1 cellular context compared by ENCODE assay signal in genomic region chr1:54080598-54081049, GRCh38.
TF ChIP-seq lines count a peak whose summit lies in the region.

No MANE protein-coding gene starts in this region.

TF ChIP-seq in HepG2, 621 proteins besides CTCF, POLR2A, EP300 and RAD21 (continued from another document and continues in another):
- TF ChIP-seq ARID5B (CRISPR knock-in tag; IDR thresholded peaks at IDR 0.05): peak; percentile 90
- TF ChIP-seq NR2C2 (CRISPR knock-in tag; IDR thresholded peaks at IDR 0.05; ENCODE audit: borderline replicate concordance): peak; percentile 76; the same call in 1 of the 2 replicates
- TF ChIP-seq ZNF772 (CRISPR knock-in tag; IDR thresholded peaks at IDR 0.05): no peak
- 0 out of 2 replicates have a peak, but pooled peaks have one; percentile 27 for TF ChIP-seq ZNF136 (CRISPR knock-in tag; IDR thresholded peaks at IDR 0.05; ENCODE audit: low read depth)
- no peak for TF ChIP-seq ZMYM2 (CRISPR knock-in tag; IDR thresholded peaks at IDR 0.05)
- TF ChIP-seq ZNF337 (CRISPR knock-in tag; IDR thresholded peaks at IDR 0.05; ENCODE audit: borderline replicate concordance, low read depth): no peak
- TF ChIP-seq HNRNPUL1 (IDR thresholded peaks at IDR 0.05; ENCODE audit: low read depth, low read length): no peak
- TF ChIP-seq ONECUT2 (CRISPR knock-in tag; IDR thresholded peaks at IDR 0.05): no peak
- TF ChIP-seq ATF1 (CRISPR knock-in tag; IDR thresholded peaks at IDR 0.05): no peak
- no peak for TF ChIP-seq ZBTB49 (CRISPR knock-in tag; IDR thresholded peaks at IDR 0.05; ENCODE audit: borderline replicate concordance)
- TF ChIP-seq ZNF674 (CRISPR knock-in tag; IDR thresholded peaks at IDR 0.05; ENCODE audit: low read depth): no peak
- TF ChIP-seq ZNF883 (CRISPR knock-in tag; IDR thresholded peaks at IDR 0.05; ENCODE audit: not compliant biosample characterization): no peak
- TF ChIP-seq EEA1 (CRISPR knock-in tag; IDR thresholded peaks at IDR 0.05; ENCODE audit: borderline replicate concordance): no peak
- TF ChIP-seq IRF2 (CRISPR knock-in tag; IDR thresholded peaks at IDR 0.05): peak; percentile 16; the same call in 1 of the 2 replicates
- no peak; the same call in 1 of the 2 replicates for TF ChIP-seq ARID4A (CRISPR knock-in tag; IDR thresholded peaks at IDR 0.05; ENCODE audit: borderline replicate concordance)
- no peak for TF ChIP-seq ZNF260 (CRISPR knock-in tag; IDR thresholded peaks at IDR 0.05; ENCODE audit: borderline replicate concordance, low read depth)
- TF ChIP-seq MNT (IDR thresholded peaks at IDR 0.05): no peak
- no peak for TF ChIP-seq CBX1 (IDR thresholded peaks at IDR 0.05; ENCODE audit: low read depth)
- no peak for TF ChIP-seq MTF1 (CRISPR knock-in tag; IDR thresholded peaks at IDR 0.05)
- no peak for TF ChIP-seq ZSCAN21 (CRISPR knock-in tag; IDR thresholded peaks at IDR 0.05; ENCODE audit: borderline replicate concordance)
- no peak for TF ChIP-seq ZNF274 (CRISPR knock-in tag; IDR thresholded peaks at IDR 0.05)
- no peak for TF ChIP-seq ZUFSP (CRISPR knock-in tag; IDR thresholded peaks at IDR 0.05; ENCODE audit: borderline replicate concordance)
- no peak for TF ChIP-seq PHF5A (CRISPR knock-in tag; IDR thresholded peaks at IDR 0.05; ENCODE audit: low read depth, unreplicated experiment)
- TF ChIP-seq ZNF816 (CRISPR knock-in tag; IDR thresholded peaks at IDR 0.05; ENCODE audit: borderline replicate concordance): no peak
- peak; percentile 69 for TF ChIP-seq HNF4A (CRISPR knock-in tag; IDR thresholded peaks at IDR 0.05)
- no peak for TF ChIP-seq GLI4 (CRISPR knock-in tag; IDR thresholded peaks at IDR 0.05; ENCODE audit: borderline replicate concordance)
- no peak for TF ChIP-seq ZSCAN20 (CRISPR knock-in tag; IDR thresholded peaks at IDR 0.05; ENCODE audit: borderline replicate concordance)
- no peak for TF ChIP-seq ZNF20 (CRISPR knock-in tag; IDR thresholded peaks at IDR 0.05)
- TF ChIP-seq ZNF660 (CRISPR knock-in tag; IDR thresholded peaks at IDR 0.05; ENCODE audit: borderline replicate concordance, low read depth): no peak
- no peak for TF ChIP-seq HMGXB3 (CRISPR knock-in tag; IDR thresholded peaks at IDR 0.05; ENCODE audit: borderline replicate concordance)
- TF ChIP-seq PHB2 (IDR thresholded peaks at IDR 0.05; ENCODE audit: partially characterized antibody): no peak
- no peak for TF ChIP-seq ZNF782 (CRISPR knock-in tag; IDR thresholded peaks at IDR 0.05; ENCODE audit: borderline replicate concordance)
- TF ChIP-seq HCFC1 (IDR thresholded peaks at IDR 0.05; ENCODE audit: low read depth, low read length): no peak
- TF ChIP-seq HMGA1 (CRISPR knock-in tag; conservative IDR thresholded peaks at IDR 0.05): no peak
- no peak for TF ChIP-seq ZNF382 (CRISPR knock-in tag; IDR thresholded peaks at IDR 0.05; ENCODE audit: borderline replicate concordance)
- no peak for TF ChIP-seq CREB1 (IDR thresholded peaks at IDR 0.05)
- peak; percentile 61 for TF ChIP-seq CREB1 (CRISPR knock-in tag; IDR thresholded peaks at IDR 0.05)
- TF ChIP-seq ZFP91 (CRISPR knock-in tag; IDR thresholded peaks at IDR 0.05; ENCODE audit: borderline replicate concordance): no peak
- no peak for TF ChIP-seq NFE2L1 (CRISPR knock-in tag; IDR thresholded peaks at IDR 0.05; ENCODE audit: borderline replicate concordance)
- TF ChIP-seq ZNF484 (CRISPR knock-in tag; IDR thresholded peaks at IDR 0.05; ENCODE audit: borderline replicate concordance, low read depth): no peak
- no peak for TF ChIP-seq ZNF333 (CRISPR knock-in tag; IDR thresholded peaks at IDR 0.05; ENCODE audit: borderline replicate concordance)
- no peak for TF ChIP-seq KDM4B (CRISPR knock-in tag; IDR thresholded peaks at IDR 0.05)
- TF ChIP-seq ZNF468 (CRISPR knock-in tag; IDR thresholded peaks at IDR 0.05): no peak
- TF ChIP-seq NCOA2 (CRISPR knock-in tag; IDR thresholded peaks at IDR 0.05): peak; percentile 82
